In genomic region chr21:29002442-29003144, GRCh38 we compare ENCODE assay signal across 1 cellular context.
A peak's percentile ranks its signal among the peaks of the same experiment; 100 is the strongest.
TF ChIP-seq lines count a peak whose summit lies in the region.

No MANE protein-coding gene starts in this region.

TF ChIP-seq in HEK293, 187 proteins besides CTCF, POLR2A, EP300 and RAD21 (continued from another document and continues in another):
- TF ChIP-seq ZNF514 (tag by site-specific recombination; IDR thresholded peaks at IDR 0.05) (no peak), ZNF114 (tag by site-specific recombination; IDR thresholded peaks at IDR 0.05) (no peak), ZNF600 (tag by site-specific recombination; IDR thresholded peaks at IDR 0.05) (peak; percentile 95), ZBTB8A (tag by site-specific recombination; IDR thresholded peaks at IDR 0.05) (peak; percentile 39; the same call in 1 of the 2 replicates), ATF2 (tag by site-specific recombination; IDR thresholded peaks at IDR 0.05; ENCODE audit: low read depth) (peak; percentile 8; the same call in 1 of the 2 replicates), OSR2 (tag by site-specific recombination; IDR thresholded peaks at IDR 0.05) (no peak; the same call in none of the 2 replicates), ZNF549 (tag by site-specific recombination; IDR thresholded peaks at IDR 0.05) (no peak), ZNF132 (tag by site-specific recombination; IDR thresholded peaks at IDR 0.05; ENCODE audit: borderline replicate concordance) (no peak), ZBTB17 (tag by site-specific recombination; IDR thresholded peaks at IDR 0.05) (peak; percentile 100), GLI4 (tag by site-specific recombination; IDR thresholded peaks at IDR 0.05) (no peak), ZNF280C (tag by site-specific recombination; IDR thresholded peaks at IDR 0.05) (no peak), ZNF350 (tag by site-specific recombination; IDR thresholded peaks at IDR 0.05) (no peak), BCL6B (tag by site-specific recombination; IDR thresholded peaks at IDR 0.05) (no peak), ZNF48 (tag by site-specific recombination; IDR thresholded peaks at IDR 0.05) (no peak), ZNF211 (tag by site-specific recombination; IDR thresholded peaks at IDR 0.05; ENCODE audit: low read depth) (no peak), KLF16 (tag by site-specific recombination; IDR thresholded peaks at IDR 0.05) (peak; percentile 21; the same call in 1 of the 2 replicates), ZNF76 (tag by site-specific recombination; IDR thresholded peaks at IDR 0.05; ENCODE audit: borderline replicate concordance, low read depth) (peak; percentile 93), ZNF585B (tag by site-specific recombination; IDR thresholded peaks at IDR 0.05) (no peak), FEZF1 (tag by site-specific recombination; IDR thresholded peaks at IDR 0.05) (no peak), ZNF335 (tag by site-specific recombination; conservative IDR thresholded peaks at IDR 0.05) (peak; percentile 94), SALL2 (tag by site-specific recombination; IDR thresholded peaks at IDR 0.05; ENCODE audit: borderline replicate concordance) (no peak), ZBTB10 (tag by site-specific recombination; IDR thresholded peaks at IDR 0.05) (no peak; the same call in 1 of the 2 replicates), PBX3 (CRISPR knock-in tag; IDR thresholded peaks at IDR 0.05) (no peak), SETDB1 (IDR thresholded peaks at IDR 0.05; ENCODE audit: insufficient read length, low read length) (no peak), ZFP69B (tag by site-specific recombination; IDR thresholded peaks at IDR 0.05) (no peak), ZNF354C (tag by site-specific recombination; IDR thresholded peaks at IDR 0.05; ENCODE audit: borderline replicate concordance, low read depth) (no peak), PRDM4 (tag by site-specific recombination; IDR thresholded peaks at IDR 0.05) (no peak), ZNF843 (tag by site-specific recombination; IDR thresholded peaks at IDR 0.05) (no peak; the same call in 1 of the 2 replicates), TSHZ1 (tag by site-specific recombination; IDR thresholded peaks at IDR 0.05; ENCODE audit: borderline replicate concordance) (no peak), KLF10 (tag by site-specific recombination; IDR thresholded peaks at IDR 0.05) (no peak), ZBTB21 (tag by site-specific recombination; IDR thresholded peaks at IDR 0.05) (peak; percentile 92), AEBP2 (tag by site-specific recombination; IDR thresholded peaks at IDR 0.05; ENCODE audit: borderline replicate concordance) (no peak), ZNF184 (tag by site-specific recombination; IDR thresholded peaks at IDR 0.05) (peak; percentile 34; the same call in 1 of the 2 replicates), ZNF792 (tag by site-specific recombination; IDR thresholded peaks at IDR 0.05) (no peak), HOXA7 (CRISPR knock-in tag; IDR thresholded peaks at IDR 0.05; ENCODE audit: borderline replicate concordance) (no peak), KLF8 (tag by site-specific recombination; IDR thresholded peaks at IDR 0.05) (peak; percentile 63; the same call in 1 of the 2 replicates), REST (tag by site-specific recombination; IDR thresholded peaks at IDR 0.05) (no peak), ZNF426 (tag by site-specific recombination; IDR thresholded peaks at IDR 0.05) (no peak), ZNF366 (tag by site-specific recombination; conservative IDR thresholded peaks at IDR 0.05) (no peak), SCRT1 (tag by site-specific recombination; IDR thresholded peaks at IDR 0.05; ENCODE audit: borderline replicate concordance) (no peak)
